8 cellular contexts compared by ENCODE assay signal in the genomic region with DNA sequence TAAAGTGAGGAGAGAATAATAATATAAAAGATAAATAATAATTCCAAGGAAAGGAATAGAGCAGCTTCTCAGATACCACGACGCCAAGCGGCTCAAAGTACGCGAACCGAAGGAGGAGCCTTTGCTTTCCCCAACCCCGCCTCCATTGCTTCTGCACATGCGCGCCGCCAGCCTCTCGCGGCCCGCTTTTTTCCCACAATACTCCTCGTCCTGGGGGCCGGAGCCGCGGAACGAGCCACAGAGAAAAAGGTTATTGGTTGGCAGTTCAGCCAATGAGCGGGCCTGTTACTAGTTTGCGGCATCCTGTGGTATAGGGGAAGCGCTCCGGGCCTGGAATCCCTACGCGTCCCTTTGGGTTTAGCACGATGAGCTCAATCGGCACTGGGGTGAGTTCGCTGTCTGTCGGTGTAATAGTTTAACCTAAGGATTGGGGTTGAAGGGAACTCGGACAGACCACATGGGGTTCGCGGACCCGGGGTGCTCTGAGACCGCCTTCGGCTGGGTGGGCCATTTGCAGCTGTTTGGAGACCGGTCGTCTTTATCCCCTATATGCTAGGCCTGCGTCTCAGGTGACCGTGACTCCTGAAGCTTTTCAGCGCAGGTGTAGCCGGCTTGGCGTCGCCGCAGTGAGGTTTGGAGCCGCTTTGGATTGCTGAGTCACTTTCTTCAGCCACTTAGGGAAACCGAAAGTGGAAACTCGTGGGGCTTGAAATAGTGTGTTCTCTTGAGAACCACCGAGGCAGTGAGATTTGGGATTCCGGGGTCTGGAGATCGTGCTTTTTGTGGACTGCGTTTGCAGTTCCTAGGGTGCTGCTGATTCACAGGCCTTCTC. TPM values are rescaled to one million over a fixed set of nuclear protein-coding genes. Genes with fewer than 3 reads are reported as not detected.
DNase-seq lines count a peak whose midpoint lies in the region; TF ChIP-seq lines count a peak whose summit lies in the region.

A gene (plus strand): TSS at position 288 of the 832 bp plus-strand sequence. CDS start 78 bp downstream, at position 366.

- H3K4me1 Mint-ChIP-seq in nephron = peaks cover 50% of the 10 kb centered on the region
- H3K4me1 Mint-ChIP-seq in stimulated activated naive CD8-positive, alpha-beta T cell treated with anti-CD3 and anti-CD28 coated beads, Interleukin-15, Interleukin-2, amounts not matched to agents 100 ng/mL and 50 ng/mL, for 24 hours (ENCODE audit: low read depth) = peaks cover 53% of the 10 kb centered on the region

- DNase-seq in HAP-1 (ENCODE audit: low spot score in 2 of 2) = peak; percentile 96 to 98
- peak; percentile 92 for DNase-seq in MM.1S
- peak; percentile 76 for DNase-seq in SIG-M5 (lab: John Stamatoyannopoulos, UW)
- DNase-seq in activated gamma-delta T cell (lab: John Stamatoyannopoulos, UW) = peak; percentile 87
- DNase-seq in fibroblast of the aortic adventitia (ENCODE audit: low read depth) = peak; percentile 96

- H3K4me1 ChIP-seq in ES-I3 (ENCODE audit: insufficient read depth, low read length) = no peaks in the 10 kb centered on the region
- peaks cover 26% of the 10 kb centered on the region for H3K4me1 ChIP-seq in HAP-1
- 0 out of 2 replicates have a peak, but pooled peaks cover 6% of the 10 kb centered on the region for H3K4me1 ChIP-seq in MM.1S (ENCODE audit: low read length)

- in situ Hi-C loops in HAP-1 (cut with MboI; ENCODE audit: low sequenced_read_pairs) = no loop called here

- peak within 1 kb of the TSS; percentile 99 for H3K27ac ChIP-seq in MM.1S (ENCODE audit: low read length)

- H3K27me3 ChIP-seq in HAP-1 (ENCODE audit: low read depth) = no peaks in the 10 kb centered on the region
- H3K27me3 ChIP-seq in MM.1S (replicated peaks; ENCODE audit: insufficient read depth, low read length) = no peaks in the 10 kb centered on the region

- peaks cover 11% of the 10 kb centered on the region for H4K20me1 ChIP-seq in MM.1S (ENCODE audit: insufficient read depth, low read length)

- no peak for TF ChIP-seq CTCF in MM.1S (IDR thresholded peaks at IDR 0.05; ENCODE audit: low read length)
- TF ChIP-seq CTCF in fibroblast of the aortic adventitia (IDR thresholded peaks at IDR 0.05; ENCODE audit: insufficient read depth, low read length) = peak; percentile 25
- TF ChIP-seq CTCF in nephron (IDR thresholded peaks at IDR 0.05; ENCODE audit: unreplicated experiment in 3 of 3) = no peak

- peaks cover 50% of the 10 kb centered on the region for H3K79me2 ChIP-seq in MM.1S (ENCODE audit: low read length)

- H3K4me3 ChIP-seq in HAP-1 (peak within 1 kb of the TSS; percentile 78), MM.1S (ENCODE audit: low read length) (peak within 1 kb of the TSS; percentile 95), fibroblast of the aortic adventitia (ENCODE audit: low read depth, low read length) (peak within 1 kb of the TSS; percentile 92)

- peak within 1 kb of the TSS; percentile 98 to 99 (median 99) for H3K27ac Mint-ChIP-seq in nephron
- H3K27ac Mint-ChIP-seq in stimulated activated naive CD8-positive, alpha-beta T cell treated with anti-CD3 and anti-CD28 coated beads, Interleukin-15, Interleukin-2, amounts not matched to agents 100 ng/mL and 50 ng/mL, for 24 hours = peak within 1 kb of the TSS; percentile 97

- peaks cover 1% of the 10 kb centered on the region for H3K27me3 Mint-ChIP-seq in nephron (ENCODE audit: low read depth)
- H3K27me3 Mint-ChIP-seq in stimulated activated naive CD8-positive, alpha-beta T cell treated with anti-CD3 and anti-CD28 coated beads, Interleukin-15, Interleukin-2, amounts not matched to agents 100 ng/mL and 50 ng/mL, for 24 hours = no peaks in the 10 kb centered on the region

- no peaks in the 10 kb centered on the region for H3K9me2 ChIP-seq in MM.1S (replicated peaks; ENCODE audit: insufficient read depth, low read length)

- peak within 1 kb of the TSS; percentile 43 for H2AFZ ChIP-seq in MM.1S (ENCODE audit: low read length)

- H3K36me3 Mint-ChIP-seq in nephron (ENCODE audit: low read depth) = peaks cover 8% of the 10 kb centered on the region
- H3K36me3 Mint-ChIP-seq in stimulated activated naive CD8-positive, alpha-beta T cell treated with anti-CD3 and anti-CD28 coated beads, Interleukin-15, Interleukin-2, amounts not matched to agents 100 ng/mL and 50 ng/mL, for 24 hours (ENCODE audit: low read depth) = peaks cover 22% of the 10 kb centered on the region

- peak within 1 kb of the TSS; percentile 72 for H3K4me2 ChIP-seq in MM.1S (ENCODE audit: low read depth, low read length)

- 0 out of 2 replicates have a peak, but pooled peaks cover 16% of the 10 kb centered on the region for H3F3A ChIP-seq in MM.1S (ENCODE audit: insufficient read depth, low read length)

- peak within 1 kb of the TSS; percentile 98 to 99 (median 98) for H3K4me3 Mint-ChIP-seq in nephron
- peak within 1 kb of the TSS; percentile 93 for H3K4me3 Mint-ChIP-seq in stimulated activated naive CD8-positive, alpha-beta T cell treated with anti-CD3 and anti-CD28 coated beads, Interleukin-15, Interleukin-2, amounts not matched to agents 100 ng/mL and 50 ng/mL, for 24 hours

- peak within 1 kb of the TSS; percentile 86 for H3K9ac ChIP-seq in ES-I3 (ENCODE audit: low read depth, low read length)
- peak within 1 kb of the TSS; percentile 97 for H3K9ac ChIP-seq in MM.1S (ENCODE audit: low read length)

- H3K36me3 ChIP-seq in ES-I3 (ENCODE audit: insufficient read depth, low read length) (peaks cover 7% of the 10 kb centered on the region), HAP-1 (replicated peaks) (peaks cover 28% of the 10 kb centered on the region), MM.1S (replicated peaks; ENCODE audit: insufficient read depth, low read length) (no peaks in the 10 kb centered on the region)

- no peaks in the 10 kb centered on the region for H3K9me3 Mint-ChIP-seq in nephron
- H3K9me3 Mint-ChIP-seq in stimulated activated naive CD8-positive, alpha-beta T cell treated with anti-CD3 and anti-CD28 coated beads, Interleukin-15, Interleukin-2, amounts not matched to agents 100 ng/mL and 50 ng/mL, for 24 hours = no peaks in the 10 kb centered on the region

- H3K9me3 ChIP-seq in ES-I3 (ENCODE audit: control insufficient read depth, insufficient read depth, low read length) = no peaks in the 10 kb centered on the region
- no peaks in the 10 kb centered on the region for H3K9me3 ChIP-seq in HAP-1
- H3K9me3 ChIP-seq in MM.1S (replicated peaks; ENCODE audit: insufficient read depth, low read length) = no peaks in the 10 kb centered on the region

RNA-seq across cellular contexts. Expression of the gene that starts here (rescaled TPM):
- total RNA-seq in fibroblast of the aortic adventitia (ENCODE audit: low replicate concordance) = 105 and 154 TPM in 2 replicates

Comparison
In these comparisons a context has a peak if more than half of its experiments do, and no peak if none do; other contexts are left out.
1. Peak in every context shown above with its lines: DNase-seq, H3K4me3 ChIP-seq and H3K27ac ChIP-seq.